Comparison of ENCODE assay signal across 1 cellular context in the genomic region with DNA sequence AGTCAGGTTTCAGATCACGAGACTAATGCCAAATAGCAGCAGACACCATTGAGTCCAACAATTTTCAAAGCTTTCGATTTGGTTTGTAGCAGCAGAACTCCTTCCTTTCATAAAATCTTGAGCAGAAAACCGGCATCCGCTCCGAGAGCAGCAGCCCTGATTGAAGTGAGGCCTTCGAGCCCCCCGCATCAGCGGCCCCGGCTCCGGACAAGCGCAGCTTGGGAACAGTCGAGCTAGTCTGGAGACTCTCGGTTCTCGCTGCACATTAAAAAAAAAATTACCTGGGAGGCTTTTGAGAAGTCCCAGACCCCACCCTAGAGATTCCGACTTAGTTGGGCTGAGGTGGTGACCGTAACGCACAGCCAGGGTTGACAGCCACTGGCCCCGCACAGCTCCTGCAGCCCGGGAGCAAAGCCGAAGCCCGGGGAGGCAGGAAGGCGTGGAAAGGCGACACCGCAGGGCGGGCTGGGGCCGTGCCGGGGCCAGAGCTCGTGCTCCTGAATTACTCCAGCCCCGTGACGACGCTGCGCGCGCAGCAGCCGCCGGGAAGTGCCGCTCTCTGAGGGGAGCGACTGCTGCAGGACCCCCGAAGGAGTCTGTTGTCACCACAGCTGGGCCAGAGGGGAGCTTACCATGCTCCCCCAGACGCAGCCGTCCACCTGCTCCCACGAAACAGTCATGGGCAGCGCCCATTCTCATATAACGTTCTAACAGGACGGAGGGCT.
TF ChIP-seq lines count a peak whose summit lies in the region.

No MANE protein-coding gene starts in this region.

TF ChIP-seq in K562, 482 proteins besides CTCF, POLR2A, EP300 and RAD21 (continued from another document):
- TF ChIP-seq, protein P1, sequence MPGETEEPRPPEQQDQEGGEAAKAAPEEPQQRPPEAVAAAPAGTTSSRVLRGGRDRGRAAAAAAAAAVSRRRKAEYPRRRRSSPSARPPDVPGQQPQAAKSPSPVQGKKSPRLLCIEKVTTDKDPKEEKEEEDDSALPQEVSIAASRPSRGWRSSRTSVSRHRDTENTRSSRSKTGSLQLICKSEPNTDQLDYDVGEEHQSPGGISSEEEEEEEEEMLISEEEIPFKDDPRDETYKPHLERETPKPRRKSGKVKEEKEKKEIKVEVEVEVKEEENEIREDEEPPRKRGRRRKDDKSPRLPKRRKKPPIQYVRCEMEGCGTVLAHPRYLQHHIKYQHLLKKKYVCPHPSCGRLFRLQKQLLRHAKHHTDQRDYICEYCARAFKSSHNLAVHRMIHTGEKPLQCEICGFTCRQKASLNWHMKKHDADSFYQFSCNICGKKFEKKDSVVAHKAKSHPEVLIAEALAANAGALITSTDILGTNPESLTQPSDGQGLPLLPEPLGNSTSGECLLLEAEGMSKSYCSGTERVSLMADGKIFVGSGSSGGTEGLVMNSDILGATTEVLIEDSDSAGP (CRISPR knock-in tag; IDR thresholded peaks at IDR 0.05) = no peak
- TF ChIP-seq, protein P2, sequence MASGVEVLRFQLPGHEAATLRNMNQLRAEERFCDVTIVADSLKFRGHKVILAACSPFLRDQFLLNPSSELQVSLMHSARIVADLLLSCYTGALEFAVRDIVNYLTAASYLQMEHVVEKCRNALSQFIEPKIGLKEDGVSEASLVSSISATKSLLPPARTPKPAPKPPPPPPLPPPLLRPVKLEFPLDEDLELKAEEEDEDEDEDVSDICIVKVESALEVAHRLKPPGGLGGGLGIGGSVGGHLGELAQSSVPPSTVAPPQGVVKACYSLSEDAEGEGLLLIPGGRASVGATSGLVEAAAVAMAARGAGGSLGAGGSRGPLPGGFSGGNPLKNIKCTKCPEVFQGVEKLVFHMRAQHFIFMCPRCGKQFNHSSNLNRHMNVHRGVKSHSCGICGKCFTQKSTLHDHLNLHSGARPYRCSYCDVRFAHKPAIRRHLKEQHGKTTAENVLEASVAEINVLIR (CRISPR knock-in tag; IDR thresholded peaks at IDR 0.05) = no peak
- TF ChIP-seq, protein P3, sequence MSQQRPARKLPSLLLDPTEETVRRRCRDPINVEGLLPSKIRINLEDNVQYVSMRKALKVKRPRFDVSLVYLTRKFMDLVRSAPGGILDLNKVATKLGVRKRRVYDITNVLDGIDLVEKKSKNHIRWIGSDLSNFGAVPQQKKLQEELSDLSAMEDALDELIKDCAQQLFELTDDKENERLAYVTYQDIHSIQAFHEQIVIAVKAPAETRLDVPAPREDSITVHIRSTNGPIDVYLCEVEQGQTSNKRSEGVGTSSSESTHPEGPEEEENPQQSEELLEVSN (IDR thresholded peaks at IDR 0.05; ENCODE audit: borderline replicate concordance in 1 of 2, extremely low read depth in 1 of 2, insufficient read depth in 1 of 2, insufficient read length in 1 of 2, low read depth in 1 of 2, low read length in 1 of 2, poor library complexity in 1 of 2, severe bottlenecking in 1 of 2) = peak in 1 of 2 experiments; percentile 38
TF ChIP-seq in K562: peak in this region for 2.
